In genomic region chr4:113004655-113005054, GRCh38 we compare ENCODE assay signal across 19 cellular contexts.
"Had no signal": no experiment of that assay in that cellular context is flagged by ENCODE, and none has a peak within 500 bp of the region (broad histone marks: within the 10 kb centered on the region; RNA-seq: fewer than 3 reads in every experiment).

No MANE protein-coding gene starts in this region.

- DNase-seq: colonic mucosa; cortex of kidney; effector CD8-positive, alpha-beta T cell; effector memory CD8-positive, alpha-beta T cell; endodermal cell; head of caudate nucleus; heart right ventricle; hippocampal formation; left cardiac atrium; left lung; left ventricle myocardium superior; lower lobe of right lung; mesenchymal stem cell; mucosa of descending colon; naive B cell had no signal

- ATAC-seq: effector memory CD8-positive, alpha-beta T cell; gastroesophageal sphincter; heart right ventricle; left cardiac atrium; left lung; left ventricle myocardium superior; lower lobe of right lung; mucosa of descending colon had no signal

- H3K4me3 ChIP-seq: colonic mucosa, esophagus muscularis mucosa, gastroesophageal sphincter, heart right ventricle, left lung, lower lobe of right lung, mucosa of descending colon had no signal

- H3K36me3 ChIP-seq: colonic mucosa, esophagus muscularis mucosa, gastroesophageal sphincter, heart right ventricle, left lung, lower lobe of right lung had no signal

- H3K27ac ChIP-seq: colonic mucosa, esophagus muscularis mucosa, gastroesophageal sphincter, heart right ventricle, left lung, lower lobe of right lung had no signal

- H3K4me1 ChIP-seq: colonic mucosa, esophagus muscularis mucosa, gastroesophageal sphincter, heart right ventricle, left lung, lower lobe of right lung had no signal

- H3K27me3 ChIP-seq: colonic mucosa, esophagus muscularis mucosa, gastroesophageal sphincter, heart right ventricle, left lung had no signal

- FAIRE-seq: islet of Langerhans, keratinocyte had no signal

- H3K9me3 ChIP-seq: colonic mucosa, esophagus muscularis mucosa, gastroesophageal sphincter, heart right ventricle, left lung, lower lobe of right lung, mucosa of descending colon had no signal
